In genomic region chr1:167219646-167220536, GRCh38 we compare ENCODE assay signal across 8 cellular contexts. TPM values are rescaled to one million over a fixed set of nuclear protein-coding genes. Genes with fewer than 3 reads are reported as not detected.
DNase-seq lines count a peak whose midpoint lies in the region; ATAC-seq and TF ChIP-seq lines count a peak whose summit lies in the region.

No MANE protein-coding gene starts in this region.

- ATAC-seq in HG02840 (IDR thresholded peaks at IDR 0.05; ENCODE audit: low FRiP score, unreplicated experiment) (peak; percentile 28), left cardiac atrium (peak; percentile 48 to 71), upper lobe of right lung (peak; percentile 55)

- no peaks in the 10 kb centered on the region for H3K27me3 Mint-ChIP-seq in progenitor cell of endocrine pancreas

- TF ChIP-seq CTCF in GM13976 (IDR thresholded peaks at IDR 0.05; ENCODE audit: borderline replicate concordance, control extremely low read depth, extremely low read depth, insufficient read depth, missing control alignments) (no peak), progenitor cell of endocrine pancreas (IDR thresholded peaks at IDR 0.05; ENCODE audit: unreplicated experiment) (peak; percentile 19), upper lobe of right lung (IDR thresholded peaks at IDR 0.05) (no peak)

- in situ Hi-C loops in GM13976 (cut with MboI; ENCODE audit: low sequenced_read_pairs, unreplicated experiment), result no loop called here

- H3K4me1 Mint-ChIP-seq in progenitor cell of endocrine pancreas (ENCODE audit: low read depth), result peaks cover 21% of the 10 kb centered on the region

- H3K4me3 Mint-ChIP-seq in progenitor cell of endocrine pancreas (ENCODE audit: low read depth), result peak overlapping the region; percentile 88

- H3K36me3 ChIP-seq in adipocyte (ENCODE audit: control insufficient read depth, insufficient read depth, low read length, severe bottlenecking), result no peaks in the 10 kb centered on the region
- no peaks in the 10 kb centered on the region for H3K36me3 ChIP-seq in upper lobe of right lung

- DNase-seq in GM13976 (ENCODE audit: low spot score), result peak; percentile 70
- DNase-seq in NCI-H1436 (lab: John Stamatoyannopoulos, UW), result peak; percentile 95
- peak; percentile 24 to 69 for DNase-seq in SW 1271 (lab: John Stamatoyannopoulos, UW)
- peak; percentile 86 for DNase-seq in adipocyte (ENCODE audit: low read depth)
- peak; percentile 87 for DNase-seq in left cardiac atrium
- DNase-seq in progenitor cell of endocrine pancreas (ENCODE audit: low spot score, unreplicated experiment), result peak; percentile 78
- DNase-seq in upper lobe of right lung, result peak; percentile 93

- H3K27ac ChIP-seq in upper lobe of right lung, result peak overlapping the region; percentile 87

- H3K4me3 ChIP-seq in adipocyte (ENCODE audit: low read length), result peak overlapping the region; percentile 100
- H3K4me3 ChIP-seq in upper lobe of right lung, result peak overlapping the region; percentile 89

- H3K27ac Mint-ChIP-seq in progenitor cell of endocrine pancreas, result peak overlapping the region; percentile 100

- H3K27me3 ChIP-seq in adipocyte (replicated peaks; ENCODE audit: control insufficient read depth, insufficient read depth, low read length) (no peaks in the 10 kb centered on the region), upper lobe of right lung (no peaks in the 10 kb centered on the region)

- no peaks in the 10 kb centered on the region for H3K9me3 ChIP-seq in adipocyte (ENCODE audit: control insufficient read depth, low read length)
- H3K9me3 ChIP-seq in upper lobe of right lung, result no peaks in the 10 kb centered on the region

- intact Hi-C loops in left cardiac atrium (cut with DNase I) (loop anchor here in 1 of 2 donors (10.0 kb wide), 1 partner anchor 155 kb away; no protein-coding TSS in a partner anchor), upper lobe of right lung (cut with DNase I) (no loop called here)

- H3K9me3 Mint-ChIP-seq in progenitor cell of endocrine pancreas (ENCODE audit: low read depth), result peaks cover 5% of the 10 kb centered on the region

- peak overlapping the region; percentile 91 for H3K9ac ChIP-seq in adipocyte (ENCODE audit: low read length)

- peaks cover 12% of the 10 kb centered on the region for H3K4me1 ChIP-seq in adipocyte (ENCODE audit: control insufficient read depth, insufficient read depth, low read length)
- H3K4me1 ChIP-seq in upper lobe of right lung, result peaks cover 13% of the 10 kb centered on the region

- no peaks in the 10 kb centered on the region for H3K36me3 Mint-ChIP-seq in progenitor cell of endocrine pancreas (ENCODE audit: insufficient read depth)

RNA-seq across cellular contexts. Expression of gene POU2F1, which starts 0.8 kb away (rescaled TPM):
- total RNA-seq in left cardiac atrium (1 to 10 TPM; 7.6 to 9.5 TPM), progenitor cell of endocrine pancreas (36.1 and 39.2 TPM in 2 replicates), upper lobe of right lung (15.3 TPM)

Comparison
In these comparisons a context has a peak if more than half of its experiments do, and no peak if none do; other contexts are left out.
1. Peak in every context shown above with its lines: DNase-seq, ATAC-seq, H3K4me3 ChIP-seq and H3K27ac ChIP-seq.